In genomic region chr1:86739901-86740507, GRCh38 we compare ENCODE assay signal across 9 cellular contexts. TPM values are rescaled to one million over a fixed set of nuclear protein-coding genes. Genes with fewer than 3 reads are reported as not detected.
DNase-seq lines count a peak whose midpoint lies in the region; ATAC-seq lines count a peak whose summit lies in the region.
"Had no signal": no experiment of that assay in that cellular context is flagged by ENCODE, and none has a peak within 500 bp of the region (broad histone marks: within the 10 kb centered on the region; RNA-seq: fewer than 3 reads in every experiment).

No MANE protein-coding gene starts in this region.

- H3K4me3 Mint-ChIP-seq in activated T-cell treated with anti-CD3 and anti-CD28 coated beads, Interleukin-2, amount 50 U/mL, for 72 hours: no peak overlapping the region
- H3K4me3 Mint-ChIP-seq in activated T-helper 17 cell treated with anti-CD3 and anti-CD28 coated beads, Interleukin-2, amount 50 U/mL, for 72 hours: no peak overlapping the region

- DNase-seq in activated T-cell treated with anti-CD3 and anti-CD28 coated beads, Interleukin-2, amount 50 U/mL, for 72 hours: no peak
- DNase-seq in activated T-cell treated with anti-CD3 and anti-CD28 coated beads, Interleukin-2, amount 50 U/mL, for 48 hours: no peak
- DNase-seq in stimulated activated naive CD8-positive, alpha-beta T cell treated with anti-CD3 and anti-CD28 coated beads, Interleukin-15, Interleukin-2, amounts not matched to agents 100 U/mL and 50 U/mL, for 24 hours: no peak
- DNase-seq in H4 (ENCODE audit: low spot score) (no peak), NCI-H2171 (lab: John Stamatoyannopoulos, UW) (no peak), SHP77 (lab: John Stamatoyannopoulos, UW) (no peak)
- DNase-seq: T1000 had no signal

- no peaks in the 10 kb centered on the region for H3K4me1 Mint-ChIP-seq in activated T-cell treated with anti-CD3 and anti-CD28 coated beads, Interleukin-2, amount 50 U/mL, for 72 hours (ENCODE audit: low read depth)
- H3K4me1 Mint-ChIP-seq in activated T-helper 17 cell treated with anti-CD3 and anti-CD28 coated beads, Interleukin-2, amount 50 U/mL, for 72 hours: peaks cover 5% of the 10 kb centered on the region

- peak; percentile 80 for ATAC-seq in activated T-cell treated with anti-CD3 and anti-CD28 coated beads, Interleukin-2, amount 50 U/mL, for 72 hours (replicated peaks in 1 of 2)
- ATAC-seq in HG02970 (IDR thresholded peaks at IDR 0.05; ENCODE audit: low FRiP score, unreplicated experiment): peak; percentile 55
- ATAC-seq in activated T-helper 17 cell treated with anti-CD3 and anti-CD28 coated beads, Interleukin-2, amount 50 U/mL, for 72 hours (replicated peaks): peak; percentile 67
- ATAC-seq in stimulated activated naive CD8-positive, alpha-beta T cell treated with anti-CD3 and anti-CD28 coated beads, Interleukin-15, Interleukin-2, amounts not matched to agents 100 U/mL and 50 U/mL, for 24 hours: peak; percentile 75

- H3K27me3 Mint-ChIP-seq in activated T-cell treated with anti-CD3 and anti-CD28 coated beads, Interleukin-2, amount 50 U/mL, for 72 hours (ENCODE audit: low read depth): no peaks in the 10 kb centered on the region
- no peaks in the 10 kb centered on the region for H3K27me3 Mint-ChIP-seq in activated T-helper 17 cell treated with anti-CD3 and anti-CD28 coated beads, Interleukin-2, amount 50 U/mL, for 72 hours

- peaks cover 10 to 18% of the 10 kb centered on the region in 2 donors for H3K36me3 Mint-ChIP-seq in activated T-cell treated with anti-CD3 and anti-CD28 coated beads, Interleukin-2, amount 50 U/mL, for 72 hours (ENCODE audit: insufficient read depth in 2 of 2)
- peaks cover 61% of the 10 kb centered on the region for H3K36me3 Mint-ChIP-seq in activated T-helper 17 cell treated with anti-CD3 and anti-CD28 coated beads, Interleukin-2, amount 50 U/mL, for 72 hours (ENCODE audit: low read depth)

- no peak overlapping the region for H3K27ac Mint-ChIP-seq in activated T-cell treated with anti-CD3 and anti-CD28 coated beads, Interleukin-2, amount 50 U/mL, for 72 hours
- H3K27ac Mint-ChIP-seq in activated T-helper 17 cell treated with anti-CD3 and anti-CD28 coated beads, Interleukin-2, amount 50 U/mL, for 72 hours: no peak overlapping the region

- peaks cover 2 to 5% of the 10 kb centered on the region in 2 donors for H3K9me3 Mint-ChIP-seq in activated T-cell treated with anti-CD3 and anti-CD28 coated beads, Interleukin-2, amount 50 U/mL, for 72 hours
- no peaks in the 10 kb centered on the region for H3K9me3 Mint-ChIP-seq in activated T-helper 17 cell treated with anti-CD3 and anti-CD28 coated beads, Interleukin-2, amount 50 U/mL, for 72 hours

RNA-seq across cellular contexts. Expression of gene SH3GLB1, which starts 35.6 kb away (rescaled TPM):
- total RNA-seq in activated T-cell treated with anti-CD3 and anti-CD28 coated beads, Interleukin-2, amount 50 U/mL, for 72 hours: 10 to 100 TPM; 74.3 to 77.9 TPM
- total RNA-seq in activated T-helper 17 cell treated with anti-CD3 and anti-CD28 coated beads, Interleukin-2, amount 50 U/mL, for 72 hours: 10 to 100 TPM; 57.0 to 67.7 TPM
- total RNA-seq in H4 (2014; rRNA removed; shearing (Covaris generic)): 7.4 and 13.5 TPM in 2 replicates
